1 cellular context compared by ENCODE assay signal in the genomic region with DNA sequence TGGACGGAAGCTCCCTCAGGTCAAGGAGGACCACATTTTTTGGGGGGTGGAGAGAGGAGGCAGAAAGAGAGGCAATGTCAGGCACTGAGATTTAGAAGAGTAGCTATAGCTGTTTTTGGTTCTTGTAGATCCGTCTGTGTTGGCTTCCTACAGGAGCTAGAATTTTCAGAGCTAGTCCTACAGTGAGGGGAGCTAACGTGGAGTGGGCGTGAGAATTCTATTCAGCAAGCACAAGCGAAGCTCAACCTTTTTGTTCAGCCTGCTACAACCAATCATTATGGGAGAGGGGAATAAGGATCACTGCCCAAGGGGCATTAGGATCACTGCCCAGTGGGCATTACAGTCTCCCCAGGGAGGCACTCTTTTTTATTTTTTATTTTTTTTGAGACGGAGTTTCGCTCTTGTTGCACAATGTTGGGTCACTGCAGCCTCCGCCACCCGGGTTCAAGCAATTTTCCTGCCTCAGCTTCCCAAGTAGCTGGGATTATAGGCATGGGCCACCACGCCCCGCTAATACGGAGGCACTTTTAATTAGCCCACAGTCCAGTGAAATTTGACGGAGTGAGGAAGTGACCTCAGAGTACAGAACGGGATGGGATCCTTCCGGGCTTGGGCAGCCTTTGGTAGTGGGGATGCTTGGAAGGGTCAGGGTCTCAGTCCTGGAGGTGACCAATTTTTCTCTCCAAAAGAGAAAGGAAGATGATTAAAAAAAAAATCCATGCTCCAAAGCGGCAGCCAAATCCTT.
TF ChIP-seq lines count a peak whose summit lies in the region.

No MANE protein-coding gene starts in this region.

TF ChIP-seq in HepG2, 621 proteins besides CTCF, POLR2A, EP300 and RAD21:
- TF ChIP-seq, protein P1, sequence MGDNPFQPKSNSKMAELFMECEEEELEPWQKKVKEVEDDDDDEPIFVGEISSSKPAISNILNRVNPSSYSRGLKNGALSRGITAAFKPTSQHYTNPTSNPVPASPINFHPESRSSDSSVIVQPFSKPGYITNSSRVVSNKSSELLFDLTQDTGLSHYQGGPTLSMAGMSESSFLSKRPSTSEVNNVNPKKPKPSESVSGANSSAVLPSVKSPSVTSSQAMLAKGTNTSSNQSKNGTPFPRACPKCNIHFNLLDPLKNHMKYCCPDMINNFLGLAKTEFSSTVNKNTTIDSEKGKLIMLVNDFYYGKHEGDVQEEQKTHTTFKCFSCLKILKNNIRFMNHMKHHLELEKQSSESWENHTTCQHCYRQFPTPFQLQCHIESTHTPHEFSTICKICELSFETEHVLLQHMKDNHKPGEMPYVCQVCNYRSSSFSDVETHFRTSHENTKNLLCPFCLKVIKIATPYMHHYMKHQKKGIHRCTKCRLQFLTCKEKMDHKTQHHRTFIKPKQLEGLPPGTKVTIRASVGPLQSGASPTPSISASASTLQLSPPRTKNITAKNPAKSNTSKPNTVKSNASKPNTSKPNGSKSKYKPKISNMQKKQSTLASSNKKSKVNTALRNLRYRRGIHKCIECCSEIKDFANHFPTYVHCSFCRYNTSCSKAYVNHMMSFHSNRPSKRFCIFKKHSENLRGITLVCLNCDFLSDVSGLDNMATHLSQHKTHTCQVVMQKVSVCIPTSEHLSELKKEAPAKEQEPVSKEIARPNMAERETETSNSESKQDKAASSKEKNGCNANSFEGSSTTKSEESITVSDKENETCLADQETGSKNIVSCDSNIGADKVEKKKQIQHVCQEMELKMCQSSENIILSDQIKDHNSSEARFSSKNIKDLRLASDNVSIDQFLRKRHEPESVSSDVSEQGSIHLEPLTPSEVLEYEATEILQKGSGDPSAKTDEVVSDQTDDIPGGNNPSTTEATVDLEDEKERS (CRISPR knock-in tag; IDR thresholded peaks at IDR 0.05) = 0 out of 2 replicates have a peak, but pooled peaks have one; percentile 17
- TF ChIP-seq NAIF1 (CRISPR knock-in tag; IDR thresholded peaks at IDR 0.05; ENCODE audit: borderline replicate concordance) (0 out of 2 replicates have a peak, but pooled peaks have one; percentile 3), GLI4 (CRISPR knock-in tag; IDR thresholded peaks at IDR 0.05; ENCODE audit: borderline replicate concordance) (0 out of 2 replicates have a peak, but pooled peaks have one; percentile 15), SYNCRIP (IDR thresholded peaks at IDR 0.05; ENCODE audit: insufficient read depth, low read depth, low read length) (no peak), MATR3 (CRISPR knock-in tag; IDR thresholded peaks at IDR 0.05) (no peak), SETDB1 (CRISPR knock-in tag; IDR thresholded peaks at IDR 0.05; ENCODE audit: borderline replicate concordance) (0 out of 2 replicates have a peak, but pooled peaks have one; percentile 14), THYN1 (CRISPR knock-in tag; IDR thresholded peaks at IDR 0.05; ENCODE audit: borderline replicate concordance, low read depth) (no peak), ZSCAN30 (CRISPR knock-in tag; IDR thresholded peaks at IDR 0.05) (peak; percentile 21; the same call in 1 of the 2 replicates), NFIC (IDR thresholded peaks at IDR 0.05; ENCODE audit: low read length) (no peak), GABPA (IDR thresholded peaks at IDR 0.05; ENCODE audit: low read depth, low read length) (peak; percentile 8; the same call in 1 of the 2 replicates), GABPA (CRISPR knock-in tag; IDR thresholded peaks at IDR 0.05; ENCODE audit: low read depth) (no peak), NFATC3 (CRISPR knock-in tag; IDR thresholded peaks at IDR 0.05) (0 out of 2 replicates have a peak, but pooled peaks have one; percentile 20), TMF1 (CRISPR knock-in tag; IDR thresholded peaks at IDR 0.05; ENCODE audit: low read depth) (0 out of 2 replicates have a peak, but pooled peaks have one; percentile 6), ZNF260 (CRISPR knock-in tag; IDR thresholded peaks at IDR 0.05; ENCODE audit: borderline replicate concordance, low read depth) (no peak; the same call in 1 of the 2 replicates), NFKB2 (CRISPR knock-in tag; IDR thresholded peaks at IDR 0.05; ENCODE audit: borderline replicate concordance) (no peak), POLR2AphosphoS2 (IDR thresholded peaks at IDR 0.05; ENCODE audit: low read depth, low read length) (0 out of 2 replicates have a peak, but pooled peaks have one; percentile 1)
- TF ChIP-seq, protein P2, sequence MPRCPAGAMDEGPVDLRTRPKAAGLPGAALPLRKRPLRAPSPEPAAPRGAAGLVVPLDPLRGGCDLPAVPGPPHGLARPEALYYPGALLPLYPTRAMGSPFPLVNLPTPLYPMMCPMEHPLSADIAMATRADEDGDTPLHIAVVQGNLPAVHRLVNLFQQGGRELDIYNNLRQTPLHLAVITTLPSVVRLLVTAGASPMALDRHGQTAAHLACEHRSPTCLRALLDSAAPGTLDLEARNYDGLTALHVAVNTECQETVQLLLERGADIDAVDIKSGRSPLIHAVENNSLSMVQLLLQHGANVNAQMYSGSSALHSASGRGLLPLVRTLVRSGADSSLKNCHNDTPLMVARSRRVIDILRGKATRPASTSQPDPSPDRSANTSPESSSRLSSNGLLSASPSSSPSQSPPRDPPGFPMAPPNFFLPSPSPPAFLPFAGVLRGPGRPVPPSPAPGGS (CRISPR knock-in tag; IDR thresholded peaks at IDR 0.05) = no peak
- TF ChIP-seq, protein P3, sequence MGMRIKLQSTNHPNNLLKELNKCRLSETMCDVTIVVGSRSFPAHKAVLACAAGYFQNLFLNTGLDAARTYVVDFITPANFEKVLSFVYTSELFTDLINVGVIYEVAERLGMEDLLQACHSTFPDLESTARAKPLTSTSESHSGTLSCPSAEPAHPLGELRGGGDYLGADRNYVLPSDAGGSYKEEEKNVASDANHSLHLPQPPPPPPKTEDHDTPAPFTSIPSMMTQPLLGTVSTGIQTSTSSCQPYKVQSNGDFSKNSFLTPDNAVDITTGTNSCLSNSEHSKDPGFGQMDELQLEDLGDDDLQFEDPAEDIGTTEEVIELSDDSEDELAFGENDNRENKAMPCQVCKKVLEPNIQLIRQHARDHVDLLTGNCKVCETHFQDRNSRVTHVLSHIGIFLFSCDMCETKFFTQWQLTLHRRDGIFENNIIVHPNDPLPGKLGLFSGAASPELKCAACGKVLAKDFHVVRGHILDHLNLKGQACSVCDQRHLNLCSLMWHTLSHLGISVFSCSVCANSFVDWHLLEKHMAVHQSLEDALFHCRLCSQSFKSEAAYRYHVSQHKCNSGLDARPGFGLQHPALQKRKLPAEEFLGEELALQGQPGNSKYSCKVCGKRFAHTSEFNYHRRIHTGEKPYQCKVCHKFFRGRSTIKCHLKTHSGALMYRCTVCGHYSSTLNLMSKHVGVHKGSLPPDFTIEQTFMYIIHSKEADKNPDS (CRISPR knock-in tag; IDR thresholded peaks at IDR 0.05) = no peak
- TF ChIP-seq, protein P4, sequence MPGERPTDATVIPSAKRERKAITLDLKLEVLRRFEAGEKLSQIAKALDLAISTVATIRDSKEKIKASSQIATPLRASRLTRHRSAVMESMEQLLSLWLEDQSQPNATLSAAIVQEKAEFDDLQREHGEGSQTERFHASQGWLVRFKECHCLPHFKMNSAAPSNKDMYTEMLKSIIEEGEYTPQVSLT (CRISPR knock-in tag; IDR thresholded peaks at IDR 0.05; ENCODE audit: borderline replicate concordance, low read depth) = peak; percentile 13; the same call in 1 of the 2 replicates
- TF ChIP-seq, protein P5, sequence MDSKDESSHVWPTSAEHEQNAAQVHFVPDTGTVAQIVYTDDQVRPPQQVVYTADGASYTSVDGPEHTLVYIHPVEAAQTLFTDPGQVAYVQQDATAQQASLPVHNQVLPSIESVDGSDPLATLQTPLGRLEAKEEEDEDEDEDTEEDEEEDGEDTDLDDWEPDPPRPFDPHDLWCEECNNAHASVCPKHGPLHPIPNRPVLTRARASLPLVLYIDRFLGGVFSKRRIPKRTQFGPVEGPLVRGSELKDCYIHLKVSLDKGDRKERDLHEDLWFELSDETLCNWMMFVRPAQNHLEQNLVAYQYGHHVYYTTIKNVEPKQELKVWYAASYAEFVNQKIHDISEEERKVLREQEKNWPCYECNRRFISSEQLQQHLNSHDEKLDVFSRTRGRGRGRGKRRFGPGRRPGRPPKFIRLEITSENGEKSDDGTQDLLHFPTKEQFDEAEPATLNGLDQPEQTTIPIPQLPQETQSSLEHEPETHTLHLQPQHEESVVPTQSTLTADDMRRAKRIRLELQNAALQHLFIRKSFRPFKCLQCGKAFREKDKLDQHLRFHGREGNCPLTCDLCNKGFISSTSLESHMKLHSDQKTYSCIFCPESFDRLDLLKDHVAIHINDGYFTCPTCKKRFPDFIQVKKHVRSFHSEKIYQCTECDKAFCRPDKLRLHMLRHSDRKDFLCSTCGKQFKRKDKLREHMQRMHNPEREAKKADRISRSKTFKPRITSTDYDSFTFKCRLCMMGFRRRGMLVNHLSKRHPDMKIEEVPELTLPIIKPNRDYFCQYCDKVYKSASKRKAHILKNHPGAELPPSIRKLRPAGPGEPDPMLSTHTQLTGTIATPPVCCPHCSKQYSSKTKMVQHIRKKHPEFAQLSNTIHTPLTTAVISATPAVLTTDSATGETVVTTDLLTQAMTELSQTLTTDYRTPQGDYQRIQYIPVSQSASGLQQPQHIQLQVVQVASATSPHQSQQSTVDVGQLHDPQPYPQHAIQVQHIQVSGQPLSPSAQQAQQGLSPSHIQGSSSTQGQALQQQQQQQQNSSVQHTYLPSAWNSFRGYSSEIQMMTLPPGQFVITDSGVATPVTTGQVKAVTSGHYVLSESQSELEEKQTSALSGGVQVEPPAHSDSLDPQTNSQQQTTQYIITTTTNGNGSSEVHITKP (CRISPR knock-in tag; IDR thresholded peaks at IDR 0.05; ENCODE audit: low read depth) = peak; percentile 14; the same call in 1 of the 2 replicates
- TF ChIP-seq, protein P6, sequence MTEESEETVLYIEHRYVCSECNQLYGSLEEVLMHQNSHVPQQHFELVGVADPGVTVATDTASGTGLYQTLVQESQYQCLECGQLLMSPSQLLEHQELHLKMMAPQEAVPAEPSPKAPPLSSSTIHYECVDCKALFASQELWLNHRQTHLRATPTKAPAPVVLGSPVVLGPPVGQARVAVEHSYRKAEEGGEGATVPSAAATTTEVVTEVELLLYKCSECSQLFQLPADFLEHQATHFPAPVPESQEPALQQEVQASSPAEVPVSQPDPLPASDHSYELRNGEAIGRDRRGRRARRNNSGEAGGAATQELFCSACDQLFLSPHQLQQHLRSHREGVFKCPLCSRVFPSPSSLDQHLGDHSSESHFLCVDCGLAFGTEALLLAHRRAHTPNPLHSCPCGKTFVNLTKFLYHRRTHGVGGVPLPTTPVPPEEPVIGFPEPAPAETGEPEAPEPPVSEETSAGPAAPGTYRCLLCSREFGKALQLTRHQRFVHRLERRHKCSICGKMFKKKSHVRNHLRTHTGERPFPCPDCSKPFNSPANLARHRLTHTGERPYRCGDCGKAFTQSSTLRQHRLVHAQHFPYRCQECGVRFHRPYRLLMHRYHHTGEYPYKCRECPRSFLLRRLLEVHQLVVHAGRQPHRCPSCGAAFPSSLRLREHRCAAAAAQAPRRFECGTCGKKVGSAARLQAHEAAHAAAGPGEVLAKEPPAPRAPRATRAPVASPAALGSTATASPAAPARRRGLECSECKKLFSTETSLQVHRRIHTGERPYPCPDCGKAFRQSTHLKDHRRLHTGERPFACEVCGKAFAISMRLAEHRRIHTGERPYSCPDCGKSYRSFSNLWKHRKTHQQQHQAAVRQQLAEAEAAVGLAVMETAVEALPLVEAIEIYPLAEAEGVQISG (CRISPR knock-in tag; IDR thresholded peaks at IDR 0.05) = no peak
- TF ChIP-seq, protein P7, sequence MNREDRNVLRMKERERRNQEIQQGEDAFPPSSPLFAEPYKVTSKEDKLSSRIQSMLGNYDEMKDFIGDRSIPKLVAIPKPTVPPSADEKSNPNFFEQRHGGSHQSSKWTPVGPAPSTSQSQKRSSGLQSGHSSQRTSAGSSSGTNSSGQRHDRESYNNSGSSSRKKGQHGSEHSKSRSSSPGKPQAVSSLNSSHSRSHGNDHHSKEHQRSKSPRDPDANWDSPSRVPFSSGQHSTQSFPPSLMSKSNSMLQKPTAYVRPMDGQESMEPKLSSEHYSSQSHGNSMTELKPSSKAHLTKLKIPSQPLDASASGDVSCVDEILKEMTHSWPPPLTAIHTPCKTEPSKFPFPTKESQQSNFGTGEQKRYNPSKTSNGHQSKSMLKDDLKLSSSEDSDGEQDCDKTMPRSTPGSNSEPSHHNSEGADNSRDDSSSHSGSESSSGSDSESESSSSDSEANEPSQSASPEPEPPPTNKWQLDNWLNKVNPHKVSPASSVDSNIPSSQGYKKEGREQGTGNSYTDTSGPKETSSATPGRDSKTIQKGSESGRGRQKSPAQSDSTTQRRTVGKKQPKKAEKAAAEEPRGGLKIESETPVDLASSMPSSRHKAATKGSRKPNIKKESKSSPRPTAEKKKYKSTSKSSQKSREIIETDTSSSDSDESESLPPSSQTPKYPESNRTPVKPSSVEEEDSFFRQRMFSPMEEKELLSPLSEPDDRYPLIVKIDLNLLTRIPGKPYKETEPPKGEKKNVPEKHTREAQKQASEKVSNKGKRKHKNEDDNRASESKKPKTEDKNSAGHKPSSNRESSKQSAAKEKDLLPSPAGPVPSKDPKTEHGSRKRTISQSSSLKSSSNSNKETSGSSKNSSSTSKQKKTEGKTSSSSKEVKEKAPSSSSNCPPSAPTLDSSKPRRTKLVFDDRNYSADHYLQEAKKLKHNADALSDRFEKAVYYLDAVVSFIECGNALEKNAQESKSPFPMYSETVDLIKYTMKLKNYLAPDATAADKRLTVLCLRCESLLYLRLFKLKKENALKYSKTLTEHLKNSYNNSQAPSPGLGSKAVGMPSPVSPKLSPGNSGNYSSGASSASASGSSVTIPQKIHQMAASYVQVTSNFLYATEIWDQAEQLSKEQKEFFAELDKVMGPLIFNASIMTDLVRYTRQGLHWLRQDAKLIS (CRISPR knock-in tag; IDR thresholded peaks at IDR 0.05) = 0 out of 2 replicates have a peak, but pooled peaks have one; percentile 25
